ENCODE assay signal across 15 cellular contexts in the genomic region with DNA sequence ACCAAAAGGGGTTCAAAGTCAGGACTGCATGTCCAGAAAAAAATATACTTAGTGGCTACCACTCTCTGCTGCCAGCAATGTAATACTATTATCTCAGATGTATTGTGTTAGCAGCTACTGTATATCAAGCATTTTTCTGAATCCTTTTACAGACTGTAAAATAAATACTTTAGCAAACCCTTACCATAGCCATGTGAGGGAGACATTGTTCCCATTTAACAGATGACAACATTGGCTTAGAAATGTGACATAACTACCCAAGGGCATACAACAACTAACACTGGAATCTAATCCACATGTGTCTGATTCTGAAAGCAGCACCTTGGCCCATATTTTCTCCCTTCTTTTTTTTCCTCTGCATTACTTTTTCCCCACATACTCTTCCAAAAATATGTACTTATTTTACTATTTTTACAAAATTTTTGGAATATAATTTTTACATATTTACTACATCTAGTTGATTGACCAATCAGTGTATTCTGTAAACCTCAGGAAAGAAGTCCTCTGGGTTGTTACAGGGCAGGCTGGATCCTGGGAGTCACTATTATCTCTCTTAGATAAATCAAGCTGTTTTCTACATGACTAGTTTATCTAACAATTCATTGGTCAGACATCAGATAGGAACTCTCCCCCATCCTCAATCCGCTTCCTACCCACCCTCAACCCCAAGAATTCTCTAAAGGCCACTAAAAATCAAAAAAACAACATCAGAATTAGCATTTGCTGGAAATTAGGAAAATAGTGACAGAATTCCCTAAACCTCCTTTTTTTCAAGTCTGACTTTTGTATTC.
DNase-seq lines count a peak whose midpoint lies in the region; ATAC-seq and TF ChIP-seq lines count a peak whose summit lies in the region.
"Had no signal": no experiment of that assay in that cellular context is flagged by ENCODE, and none has a peak within 500 bp of the region (broad histone marks: within the 10 kb centered on the region; RNA-seq: fewer than 3 reads in every experiment).

No MANE protein-coding gene starts in this region.

- H3K27me3 ChIP-seq in CD4-positive, alpha-beta T cell (ENCODE audit: control insufficient read depth, insufficient read depth, low read length): no peaks in the 10 kb centered on the region

- H3K4me3 ChIP-seq in fibroblast of the aortic adventitia (ENCODE audit: low read depth, low read length) (no peak overlapping the region), lower leg skin (ENCODE audit: low read depth, poor library complexity, severe bottlenecking) (no peak overlapping the region)
- H3K4me3 ChIP-seq: GM23338 had no signal

- H3K27me3 Mint-ChIP-seq in CD4-positive, alpha-beta T cell: no peaks in the 10 kb centered on the region

- POLR2A ChIA-PET in CD4-positive, alpha-beta T cell (lab: Charles Lee): interaction anchor here (0.6 to 9.3 kb wide), 12 partner anchors 8 to 265 kb away, joined by 3 to 112 read pairs (median 4); partner anchors contain the start of gene BTG1

- H3K4me1 Mint-ChIP-seq in CD4-positive, alpha-beta T cell (ENCODE audit: low read depth): peaks cover 75% of the 10 kb centered on the region

- H3K36me3 Mint-ChIP-seq in CD4-positive, alpha-beta T cell (ENCODE audit: low read depth): no peaks in the 10 kb centered on the region
- H3K36me3 Mint-ChIP-seq: WTC11 had no signal

- peak overlapping the region; percentile 6 for H3K4me3 Mint-ChIP-seq in CD4-positive, alpha-beta T cell
- H3K4me3 Mint-ChIP-seq: GM23338, WTC11 had no signal

- intact Hi-C loops in CD4-positive, alpha-beta T cell (cut with DNase I, micrococcal nuclease): loop anchor here (1.0 to 10.0 kb wide), 5 partner anchors 150 to 661 kb away; no protein-coding TSS in a partner anchor
- intact Hi-C loops in lower leg skin (cut with DNase I; ENCODE audit: low total_unique reads): no loop called here

- WGBS in lower leg skin, 2 donors: 89 to 96% methylated on average over 1 of the region's 1 CpG

- CTCF ChIA-PET in CD4-positive, alpha-beta T cell (lab: Charles Lee): interaction anchor here (0.8 to 2.3 kb wide), 2 partner anchors 47 to 152 kb away, joined by 3 to 7 read pairs; no protein-coding TSS in a partner anchor

- no peaks in the 10 kb centered on the region for H3K9me3 Mint-ChIP-seq in CD4-positive, alpha-beta T cell
- H3K9me3 Mint-ChIP-seq: GM23338, WTC11 had no signal

- H3K9me3 ChIP-seq in CD4-positive, alpha-beta T cell (ENCODE audit: control insufficient read depth, low read length): no peaks in the 10 kb centered on the region

- peak overlapping the region; percentile 59 for H3K27ac Mint-ChIP-seq in CD4-positive, alpha-beta T cell
- H3K27ac Mint-ChIP-seq: WTC11 had no signal

- TF ChIP-seq POLR2A in lower leg skin (IDR thresholded peaks at IDR 0.05): no peak

- DNase-seq in CD4-positive, alpha-beta T cell: no peak
- DNase-seq in OCI-M1 (lab: John Stamatoyannopoulos, UW): peak; percentile 3
- DNase-seq in fibroblast of the aortic adventitia (ENCODE audit: low read depth): peak; percentile 34
- no peak for DNase-seq in lower leg skin (ENCODE audit: low spot score in 2 of 2)
- no peak for DNase-seq in GOT3 (lab: John Stamatoyannopoulos, UW)
- DNase-seq: activated gamma-delta T cell treated with Interleukin-2 at 50 U/mL for 16 hours; NCI-H1105 treated with DMSO at 0.1 percent for 48 hours; stimulated activated CD8-positive, alpha-beta memory T cell treated with anti-CD3 and anti-CD28 coated beads, Interleukin-4, amount 100 ng/mL, for 48 hours had no signal

- ATAC-seq in CD4-positive, alpha-beta T cell (ENCODE audit: poor library complexity): peak; percentile 89
- peak; percentile 45 for ATAC-seq in GM18909 (IDR thresholded peaks at IDR 0.05; ENCODE audit: poor library complexity, unreplicated experiment)
- no peak for ATAC-seq in HG02678 (IDR thresholded peaks at IDR 0.05; ENCODE audit: unreplicated experiment)
- ATAC-seq in GM21360 (IDR thresholded peaks at IDR 0.05; ENCODE audit: unreplicated experiment): no peak
- ATAC-seq: GM23338, Panc1, WTC11 had no signal

- H3K27ac ChIP-seq in CD4-positive, alpha-beta T cell (ENCODE audit: low read depth, low read length): no peak overlapping the region
- H3K27ac ChIP-seq: HL-60 had no signal

- TF ChIP-seq CTCF in CD4-positive, alpha-beta T cell (IDR thresholded peaks at IDR 0.05): peak; percentile 58
- TF ChIP-seq CTCF in fibroblast of the aortic adventitia (IDR thresholded peaks at IDR 0.05; ENCODE audit: insufficient read depth, low read length): no peak
- TF ChIP-seq CTCF in lower leg skin (IDR thresholded peaks at IDR 0.05): no peak

Comparison
In these comparisons a context has a peak if more than half of its experiments do, and no peak if none do; other contexts are left out.
1. ATAC-seq: peak in CD4-positive, alpha-beta T cell (single experiment) and GM18909 (single experiment); none in HG02678 (single experiment) and GM21360 (single experiment).
2. DNase-seq: peak in OCI-M1 (single experiment) and fibroblast of the aortic adventitia (single experiment); none in CD4-positive, alpha-beta T cell (0 of 10), lower leg skin (0 of 2) and GOT3 (single experiment).